23 cellular contexts compared by ENCODE assay signal in genomic region chr10:32373031-32373430, GRCh38.
"Had no signal": no experiment of that assay in that cellular context is flagged by ENCODE, and none has a peak within 500 bp of the region (broad histone marks: within the 10 kb centered on the region; RNA-seq: fewer than 3 reads in every experiment).

No MANE protein-coding gene starts in this region.

- H3K27ac Mint-ChIP-seq: activated CD8-positive, alpha-beta memory T cell treated with anti-CD3 and anti-CD28 coated beads, Interleukin-2, amount 10 ng/mL, durations not matched to agents 7 days and 5 days; WTC11 had no signal

- H3K4me3 ChIP-seq: cardiac muscle cell, heart right ventricle, mucosa of descending colon, tibial artery had no signal

- H3K27me3 Mint-ChIP-seq: activated CD4-positive, alpha-beta memory T cell treated with anti-CD3 and anti-CD28 coated beads for 36 hours; activated CD8-positive, alpha-beta memory T cell treated with anti-CD3 and anti-CD28 coated beads, Interleukin-2, amount 10 ng/mL, durations not matched to agents 7 days and 5 days; activated naive CD8-positive, alpha-beta T cell treated with anti-CD3 and anti-CD28 coated beads for 36 hours; stimulated activated naive CD8-positive, alpha-beta T cell treated with anti-CD3 and anti-CD28 coated beads, Interleukin-15, Interleukin-2, amounts not matched to agents 100 ng/mL and 50 ng/mL, for 24 hours had no signal

- DNase-seq: activated CD4-positive, alpha-beta T cell treated with anti-CD3 and anti-CD28 coated beads for 4 hours; activated CD8-positive, alpha-beta memory T cell treated with anti-CD3 and anti-CD28 coated beads, Interleukin-2, amount 10 ng/mL, durations not matched to agents 7 days and 5 days; activated naive CD4-positive, alpha-beta T cell; activated naive CD8-positive, alpha-beta T cell treated with anti-CD3 and anti-CD28 coated beads for 36 hours; activated T-cell treated with anti-CD3 and anti-CD28 coated beads for 4 hours; amniotic stem cell; cortex of kidney; heart right ventricle; islet precursor cell; left cardiac atrium; mesendoderm; mucosa of descending colon; nucleus accumbens; right cardiac atrium; stimulated activated CD4-positive, alpha-beta T cell treated with anti-CD3 and anti-CD28 coated beads, Interleukin-12 subunit alpha, Interleukin-12 subunit beta, amount 100 ng/mL, for 4 hours; stimulated activated CD4-positive, alpha-beta T cell treated with anti-CD3 and anti-CD28 coated beads, Interleukin-4, amount 100 ng/mL, for 4 hours; T1000; tibial artery had no signal

- H3K9me3 ChIP-seq: mucosa of descending colon, tibial artery had no signal

- H3K4me3 Mint-ChIP-seq: activated CD4-positive, alpha-beta memory T cell treated with anti-CD3 and anti-CD28 coated beads for 36 hours; activated CD8-positive, alpha-beta memory T cell treated with anti-CD3 and anti-CD28 coated beads, Interleukin-2, amount 10 ng/mL, durations not matched to agents 7 days and 5 days; activated naive CD8-positive, alpha-beta T cell treated with anti-CD3 and anti-CD28 coated beads for 36 hours; WTC11 had no signal

- H3K36me3 Mint-ChIP-seq: WTC11 had no signal

- H3K27me3 ChIP-seq: cardiac muscle cell, heart right ventricle, tibial artery had no signal

- H3K4me1 ChIP-seq: parathyroid adenoma had no signal

- H3K27ac ChIP-seq: cardiac muscle cell, parathyroid adenoma had no signal

- ATAC-seq: activated CD8-positive, alpha-beta memory T cell treated with anti-CD3 and anti-CD28 coated beads, Interleukin-2, amount 10 ng/mL, durations not matched to agents 7 days and 5 days; heart right ventricle; left cardiac atrium; right cardiac atrium; WTC11 had no signal

- H3K9me3 Mint-ChIP-seq: activated naive CD8-positive, alpha-beta T cell treated with anti-CD3 and anti-CD28 coated beads for 36 hours; stimulated activated naive CD8-positive, alpha-beta T cell treated with anti-CD3 and anti-CD28 coated beads, Interleukin-15, Interleukin-2, amounts not matched to agents 100 ng/mL and 50 ng/mL, for 24 hours had no signal

- H2AFZ ChIP-seq: parathyroid adenoma had no signal

- H3K9ac ChIP-seq: parathyroid adenoma had no signal

- H3K36me3 ChIP-seq: cardiac muscle cell, tibial artery had no signal
